1 cellular context compared by ENCODE assay signal in the genomic region with DNA sequence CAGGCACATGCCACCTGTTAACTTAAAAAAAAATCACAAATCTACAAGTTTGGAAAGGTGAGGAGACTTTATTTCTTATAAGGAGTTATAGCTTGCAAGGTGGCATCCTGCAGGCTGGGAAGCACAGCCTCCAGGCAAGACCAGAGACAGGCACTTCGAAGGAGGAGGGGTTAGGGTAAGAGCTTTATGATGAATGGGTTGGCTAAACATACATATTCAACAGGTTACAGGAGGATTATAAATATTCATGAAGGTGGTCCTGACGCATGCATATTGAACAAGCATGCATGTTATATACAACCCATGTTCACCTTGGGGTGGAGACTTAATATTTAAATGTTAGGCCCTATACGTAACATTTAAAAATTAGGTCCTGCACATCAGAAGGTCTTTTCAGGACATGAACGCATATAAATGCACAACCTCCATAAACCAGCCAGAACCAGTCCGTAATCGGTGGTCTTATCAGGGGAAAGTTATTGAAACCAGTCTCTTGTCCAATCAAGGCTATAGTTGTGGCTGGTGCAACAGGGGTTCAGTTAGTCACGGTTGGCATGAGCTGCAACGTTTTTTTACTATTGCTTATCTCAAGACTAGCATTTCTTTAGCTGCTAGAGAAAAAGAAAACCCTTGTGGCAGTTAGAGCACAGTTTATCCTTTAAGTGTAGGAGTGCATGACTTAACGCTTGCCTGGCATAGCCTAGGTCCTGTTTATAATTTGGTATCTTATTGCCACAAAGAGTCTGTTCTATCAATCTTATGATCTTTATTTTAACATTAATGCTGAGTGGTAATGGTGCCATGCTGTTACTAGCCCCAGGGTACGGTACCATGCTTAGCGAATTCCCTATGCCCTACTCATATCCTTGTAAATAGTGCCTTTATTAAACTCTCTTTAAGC.
TF ChIP-seq lines count a peak whose summit lies in the region.

No MANE protein-coding gene starts in this region.

TF ChIP-seq in WTC11, 78 proteins besides CTCF, POLR2A, EP300 and RAD21 (continued from another document):
- TF ChIP-seq, protein P1, sequence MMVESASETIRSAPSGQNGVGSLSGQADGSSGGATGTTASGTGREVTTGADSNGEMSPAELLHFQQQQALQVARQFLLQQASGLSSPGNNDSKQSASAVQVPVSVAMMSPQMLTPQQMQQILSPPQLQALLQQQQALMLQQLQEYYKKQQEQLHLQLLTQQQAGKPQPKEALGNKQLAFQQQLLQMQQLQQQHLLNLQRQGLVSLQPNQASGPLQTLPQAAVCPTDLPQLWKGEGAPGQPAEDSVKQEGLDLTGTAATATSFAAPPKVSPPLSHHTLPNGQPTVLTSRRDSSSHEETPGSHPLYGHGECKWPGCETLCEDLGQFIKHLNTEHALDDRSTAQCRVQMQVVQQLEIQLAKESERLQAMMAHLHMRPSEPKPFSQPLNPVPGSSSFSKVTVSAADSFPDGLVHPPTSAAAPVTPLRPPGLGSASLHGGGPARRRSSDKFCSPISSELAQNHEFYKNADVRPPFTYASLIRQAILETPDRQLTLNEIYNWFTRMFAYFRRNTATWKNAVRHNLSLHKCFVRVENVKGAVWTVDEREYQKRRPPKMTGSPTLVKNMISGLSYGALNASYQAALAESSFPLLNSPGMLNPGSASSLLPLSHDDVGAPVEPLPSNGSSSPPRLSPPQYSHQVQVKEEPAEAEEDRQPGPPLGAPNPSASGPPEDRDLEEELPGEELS (CRISPR knock-in tag; IDR thresholded peaks at IDR 0.05): no peak
- TF ChIP-seq, protein P2, sequence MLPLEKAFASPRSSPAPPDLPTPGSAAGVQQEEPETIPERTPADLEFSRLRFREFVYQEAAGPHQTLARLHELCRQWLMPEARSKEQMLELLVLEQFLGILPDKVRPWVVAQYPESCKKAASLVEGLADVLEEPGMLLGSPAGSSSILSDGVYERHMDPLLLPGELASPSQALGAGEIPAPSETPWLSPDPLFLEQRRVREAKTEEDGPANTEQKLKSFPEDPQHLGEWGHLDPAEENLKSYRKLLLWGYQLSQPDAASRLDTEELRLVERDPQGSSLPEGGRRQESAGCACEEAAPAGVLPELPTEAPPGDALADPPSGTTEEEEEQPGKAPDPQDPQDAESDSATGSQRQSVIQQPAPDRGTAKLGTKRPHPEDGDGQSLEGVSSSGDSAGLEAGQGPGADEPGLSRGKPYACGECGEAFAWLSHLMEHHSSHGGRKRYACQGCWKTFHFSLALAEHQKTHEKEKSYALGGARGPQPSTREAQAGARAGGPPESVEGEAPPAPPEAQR (CRISPR knock-in tag; IDR thresholded peaks at IDR 0.05): no peak
- TF ChIP-seq SOX15 (CRISPR knock-in tag; IDR thresholded peaks at IDR 0.05) (no peak), RELA (CRISPR knock-in tag; IDR thresholded peaks at IDR 0.05; ENCODE audit: borderline replicate concordance) (no peak), KAT7 (CRISPR knock-in tag; IDR thresholded peaks at IDR 0.05; ENCODE audit: borderline replicate concordance) (no peak), FOXK1 (CRISPR knock-in tag; IDR thresholded peaks at IDR 0.05) (no peak), ZNF263 (CRISPR knock-in tag; IDR thresholded peaks at IDR 0.05; ENCODE audit: low read depth) (no peak)
- TF ChIP-seq, protein P3, sequence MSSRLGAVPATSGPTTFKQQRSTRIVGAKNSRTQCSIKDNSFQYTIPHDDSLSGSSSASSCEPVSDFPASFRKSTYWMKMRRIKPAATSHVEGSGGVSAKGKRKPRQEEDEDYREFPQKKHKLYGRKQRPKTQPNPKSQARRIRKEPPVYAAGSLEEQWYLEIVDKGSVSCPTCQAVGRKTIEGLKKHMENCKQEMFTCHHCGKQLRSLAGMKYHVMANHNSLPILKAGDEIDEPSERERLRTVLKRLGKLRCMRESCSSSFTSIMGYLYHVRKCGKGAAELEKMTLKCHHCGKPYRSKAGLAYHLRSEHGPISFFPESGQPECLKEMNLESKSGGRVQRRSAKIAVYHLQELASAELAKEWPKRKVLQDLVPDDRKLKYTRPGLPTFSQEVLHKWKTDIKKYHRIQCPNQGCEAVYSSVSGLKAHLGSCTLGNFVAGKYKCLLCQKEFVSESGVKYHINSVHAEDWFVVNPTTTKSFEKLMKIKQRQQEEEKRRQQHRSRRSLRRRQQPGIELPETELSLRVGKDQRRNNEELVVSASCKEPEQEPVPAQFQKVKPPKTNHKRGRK (CRISPR knock-in tag; IDR thresholded peaks at IDR 0.05; ENCODE audit: borderline replicate concordance): no peak
- TF ChIP-seq, protein P4, sequence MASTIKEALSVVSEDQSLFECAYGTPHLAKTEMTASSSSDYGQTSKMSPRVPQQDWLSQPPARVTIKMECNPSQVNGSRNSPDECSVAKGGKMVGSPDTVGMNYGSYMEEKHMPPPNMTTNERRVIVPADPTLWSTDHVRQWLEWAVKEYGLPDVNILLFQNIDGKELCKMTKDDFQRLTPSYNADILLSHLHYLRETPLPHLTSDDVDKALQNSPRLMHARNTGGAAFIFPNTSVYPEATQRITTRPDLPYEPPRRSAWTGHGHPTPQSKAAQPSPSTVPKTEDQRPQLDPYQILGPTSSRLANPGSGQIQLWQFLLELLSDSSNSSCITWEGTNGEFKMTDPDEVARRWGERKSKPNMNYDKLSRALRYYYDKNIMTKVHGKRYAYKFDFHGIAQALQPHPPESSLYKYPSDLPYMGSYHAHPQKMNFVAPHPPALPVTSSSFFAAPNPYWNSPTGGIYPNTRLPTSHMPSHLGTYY (CRISPR knock-in tag; IDR thresholded peaks at IDR 0.05): no peak
